Comparison of ENCODE assay signal across 22 cellular contexts in the genomic region with DNA sequence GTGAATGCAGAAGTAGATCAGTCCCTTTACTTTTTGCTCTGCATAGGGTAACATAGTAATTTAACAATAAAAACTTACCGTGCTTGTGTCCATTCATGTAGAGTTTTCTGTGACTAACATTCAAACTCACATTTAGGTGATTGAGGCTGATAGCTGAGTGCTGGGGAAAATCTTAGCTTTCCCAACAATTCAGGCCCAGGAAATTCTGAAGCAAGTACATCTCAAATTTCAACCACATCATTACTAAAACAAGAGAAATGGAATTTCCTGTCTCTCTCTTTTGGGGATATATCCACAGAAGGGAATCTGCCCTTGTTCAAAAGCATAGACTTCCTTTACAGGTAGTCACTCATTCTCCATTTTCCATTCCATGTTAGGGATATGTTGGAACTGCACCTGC. TPM values are rescaled to one million over a fixed set of nuclear protein-coding genes. Genes with fewer than 3 reads are reported as not detected.
DNase-seq lines count a peak whose midpoint lies in the region; ATAC-seq and TF ChIP-seq lines count a peak whose summit lies in the region.
"Had no signal": no experiment of that assay in that cellular context is flagged by ENCODE, and none has a peak within 500 bp of the region (broad histone marks: within the 10 kb centered on the region; RNA-seq: fewer than 3 reads in every experiment).

No MANE protein-coding gene starts in this region.

- intact Hi-C loops in IMR-90 (cut with micrococcal nuclease), result no loop called here

- H3K9me3 ChIP-seq in IMR-90 (ENCODE audit: control insufficient read depth, insufficient read depth, low read length) (no peaks in the 10 kb centered on the region), mesenchymal stem cell (ENCODE audit: control insufficient read depth, low read length) (no peaks in the 10 kb centered on the region)
- H3K9me3 ChIP-seq: BLaER1 treated with 17β-estradiol and CSF1 and Interleukin-3, amounts not matched to agents 10 nM and 100 nM; heart left ventricle; prostate gland; tibial artery had no signal

- H3K27ac ChIP-seq in IMR-90 (ENCODE audit: insufficient read depth, low read length), result no peak overlapping the region
- peak overlapping the region; percentile 54 for H3K27ac ChIP-seq in mesenchymal stem cell (ENCODE audit: low read length, poor library complexity, severe bottlenecking)
- H3K27ac ChIP-seq: BLaER1 treated with 17β-estradiol and CSF1 and Interleukin-3, amounts not matched to agents 10 nM and 100 nM; heart left ventricle; prostate gland; tibial artery had no signal

- H3K9me1 ChIP-seq in IMR-90 (ENCODE audit: insufficient read depth, low read length), result no peaks in the 10 kb centered on the region

- H3K14ac ChIP-seq in IMR-90 (replicated peaks; ENCODE audit: low read depth, low read length) (no peak overlapping the region; the same call in 1 of the 2 replicates), mesenchymal stem cell (ENCODE audit: low read length in 2 of 2) (no peak overlapping the region)

- H3K36me3 ChIP-seq in IMR-90 (ENCODE audit: control insufficient read depth, insufficient read depth, low read length), result peaks cover 4% of the 10 kb centered on the region; the same call in 1 of the 2 replicates
- peaks cover 0 to 17% of the 10 kb centered on the region in 2 experiments for H3K36me3 ChIP-seq in mesenchymal stem cell (ENCODE audit: control insufficient read depth in 1 of 2, insufficient read depth in 2 of 2, low read depth in 1 of 2, low read length in 2 of 2)
- H3K36me3 ChIP-seq: prostate gland had no signal

- dilution Hi-C loops in IMR-90 (cut with HindIII; ENCODE audit: low sequenced_read_pairs, unreplicated experiment), result no loop called here

- no CpG with 5 or more reads among the region's 1 CpG for WGBS in IMR-90 (ENCODE audit: extremely low coverage in 2 of 2, insufficient read length in 1 of 2), 2 experiments
- no CpG with 5 or more reads among the region's 1 CpG for WGBS in mesenchymal stem cell

- no peak overlapping the region; the same call in 1 of the 2 replicates for H3K56ac ChIP-seq in IMR-90 (ENCODE audit: extremely low read depth, insufficient read depth, low read length)

- H3K4ac ChIP-seq in IMR-90 (ENCODE audit: low read depth, low read length) (peak overlapping the region; percentile 69; the same call in 1 of the 2 replicates), mesenchymal stem cell (ENCODE audit: low read depth in 1 of 2, low read length in 2 of 2) (no peak overlapping the region)

- H4K5ac ChIP-seq in IMR-90 (ENCODE audit: low read depth, low read length), result peak overlapping the region; percentile 8; the same call in 1 of the 2 replicates

- no peak overlapping the region for H3K4me3 ChIP-seq in AG10803 (ENCODE audit: low read length)
- H3K4me3 ChIP-seq in IMR-90 (ENCODE audit: insufficient read depth, low read depth, low read length), result no peak overlapping the region
- no peak overlapping the region for H3K4me3 ChIP-seq in cardiac fibroblast (replicated peaks in 1 of 2; ENCODE audit: low read depth in 2 of 2, low read length in 2 of 2)
- H3K4me3 ChIP-seq in mesenchymal stem cell (ENCODE audit: insufficient read depth in 1 of 2, low read depth in 1 of 2, low read length in 2 of 2), result no peak overlapping the region
- H3K4me3 ChIP-seq: BLaER1 treated with 17β-estradiol and CSF1 and Interleukin-3, amounts not matched to agents 10 nM and 100 nM; heart left ventricle; prostate gland; tibial artery had no signal

- TF ChIP-seq RAD21 in IMR-90 (IDR thresholded peaks at IDR 0.05; ENCODE audit: low read length), result no peak

- CTCF ChIA-PET in IMR-90 (lab: Yijun Ruan, JAX), result interaction anchor here (1.0 kb wide), 1 partner anchor 56 kb away, joined by 3 read pairs; no protein-coding TSS in a partner anchor

- no peak overlapping the region for H2AK5ac ChIP-seq in IMR-90 (ENCODE audit: low read depth, low read length)
- no peak overlapping the region for H2AK5ac ChIP-seq in mesenchymal stem cell (ENCODE audit: low read length, severe bottlenecking)

- no peak overlapping the region for H2AK9ac ChIP-seq in IMR-90 (replicated peaks; ENCODE audit: low read depth, low read length, poor library complexity)

- DNase-seq in AG10803 (ENCODE audit: low read depth) (peak; percentile 69), IMR-90 (peak; percentile 89), cardiac fibroblast (ENCODE audit: low read depth in 2 of 2) (peak; percentile 61 to 91), mesenchymal stem cell (peak; percentile 68)
- no peak for DNase-seq in stimulated activated CD8-positive, alpha-beta memory T cell treated with anti-CD3 and anti-CD28 coated beads, Interleukin-4, amount 100 ng/mL, for 48 hours
- DNase-seq in activated CD8-positive, alpha-beta memory T cell treated with anti-CD3 and anti-CD28 coated beads, Interleukin-2, amount 50 U/mL, for 48 hours, result no peak
- DNase-seq: activated CD8-positive, alpha-beta T cell treated with anti-CD3 and anti-CD28 coated beads for 36 hours; activated effector memory CD4-positive, alpha-beta T cell treated with anti-CD3 and anti-CD28 coated beads, Interleukin-2, amount 50 U/mL, for 16 hours; DMS79; endodermal cell; GOT3; heart left ventricle; left cardiac atrium; NCI-H2081 treated with DMSO at 0.1 percent for 48 hours; NCI-H82; SHP77; stimulated activated CD4-positive, alpha-beta T cell treated with anti-CD3 and anti-CD28 coated beads, Interleukin-2, amount 100 ng/mL, for 24 hours; tibial artery had no signal

- H2BK15ac ChIP-seq in IMR-90 (ENCODE audit: low read depth, low read length) (peak overlapping the region; percentile 16; the same call in 1 of the 3 replicates), mesenchymal stem cell (ENCODE audit: low read depth, poor library complexity, severe bottlenecking) (no peak overlapping the region)

- TF ChIP-seq CTCF in AG10803 (conservative IDR thresholded peaks at IDR 0.05; ENCODE audit: low read length) (no peak), IMR-90 (conservative IDR thresholded peaks at IDR 0.05; ENCODE audit: low read depth, low read length) (no peak), cardiac fibroblast (IDR thresholded peaks at IDR 0.05; ENCODE audit: low read depth, low read length) (no peak)

- peak overlapping the region; percentile 28; the same call in 1 of the 2 replicates for H3K23ac ChIP-seq in IMR-90 (ENCODE audit: low read depth, low read length)
- H3K23ac ChIP-seq in mesenchymal stem cell (ENCODE audit: low read length in 2 of 2), result no peak overlapping the region

- peak overlapping the region; percentile 88 for H2BK20ac ChIP-seq in IMR-90 (ENCODE audit: low read depth, low read length)

- H3K18ac ChIP-seq in IMR-90 (ENCODE audit: low read depth, low read length) (peak overlapping the region; percentile 69; the same call in 1 of the 2 replicates), mesenchymal stem cell (ENCODE audit: low read depth in 1 of 2, low read length in 2 of 2) (no peak overlapping the region)

- no peak overlapping the region for H4K91ac ChIP-seq in IMR-90 (ENCODE audit: insufficient read depth, low read depth, low read length)
- no peak overlapping the region for H4K91ac ChIP-seq in mesenchymal stem cell (ENCODE audit: low read length)

- H4K8ac ChIP-seq in IMR-90 (ENCODE audit: low read depth in 2 of 2, low read length in 2 of 2), result peak overlapping the region in 1 of 2 experiments; percentile 19; a peak in 2 of 4 replicates
- H4K8ac ChIP-seq in mesenchymal stem cell (ENCODE audit: low read length), result no peak overlapping the region

- H2BK5ac ChIP-seq in IMR-90 (ENCODE audit: low read depth, low read length, poor library complexity, severe bottlenecking), result peak overlapping the region; percentile 92
- no peak overlapping the region for H2BK5ac ChIP-seq in mesenchymal stem cell (ENCODE audit: low read depth, low read length, poor library complexity, severe bottlenecking)

- H2BK120ac ChIP-seq in IMR-90 (ENCODE audit: low read depth, low read length) (peak overlapping the region; percentile 69; the same call in 1 of the 2 replicates), mesenchymal stem cell (ENCODE audit: low read depth, low read length) (no peak overlapping the region)

- no TSS peak for BruUV-seq in IMR-90 (replicated peaks; lab: Mats Ljungman, UMichigan)

- no peak overlapping the region for H2BK12ac ChIP-seq in mesenchymal stem cell (ENCODE audit: low read length in 2 of 2)

- H2AFZ ChIP-seq in IMR-90 (replicated peaks; ENCODE audit: low read length, poor library complexity) (no peak overlapping the region), mesenchymal stem cell (ENCODE audit: low read depth, low read length) (no peak overlapping the region)

- H3K4me1 ChIP-seq in IMR-90 (ENCODE audit: control insufficient read depth, insufficient read depth, low read length), result peaks cover 18% of the 10 kb centered on the region
- no peaks in the 10 kb centered on the region for H3K4me1 ChIP-seq in mesenchymal stem cell (ENCODE audit: control insufficient read depth, insufficient read depth, low read depth, low read length)
- H3K4me1 ChIP-seq: BLaER1 treated with 17β-estradiol and CSF1 and Interleukin-3, amounts not matched to agents 10 nM and 100 nM; heart left ventricle; prostate gland; tibial artery had no signal

- in situ Hi-C loops in IMR-90 (cut with MboI; ENCODE audit: low sequenced_read_pairs), result no loop called here

- H3K79me1 ChIP-seq in IMR-90 (ENCODE audit: low read depth in 1 of 2, low read length in 2 of 2) (no peaks in the 10 kb centered on the region; a peak in 1 of 4 replicates), mesenchymal stem cell (replicated peaks; ENCODE audit: low read length, poor library complexity, severe bottlenecking) (peaks cover 1% of the 10 kb centered on the region)

- H3K9ac ChIP-seq in IMR-90 (ENCODE audit: low read depth, low read length), result no peak overlapping the region
- H3K9ac ChIP-seq in mesenchymal stem cell (ENCODE audit: low read length), result no peak overlapping the region
- H3K9ac ChIP-seq: BLaER1 treated with 17β-estradiol and CSF1 and Interleukin-3, amounts not matched to agents 10 nM and 100 nM had no signal

- POLR2A ChIA-PET in IMR-90 (lab: Charles Lee; ENCODE audit: unreplicated experiment), result no interaction called here

- H3K4me2 ChIP-seq in IMR-90 (ENCODE audit: low read depth, low read length) (peak overlapping the region; percentile 66; the same call in 1 of the 2 replicates), mesenchymal stem cell (ENCODE audit: low read length, poor library complexity, severe bottlenecking) (no peak overlapping the region)
- H3K4me2 ChIP-seq: BLaER1 treated with 17β-estradiol and CSF1 and Interleukin-3, amounts not matched to agents 10 nM and 100 nM had no signal

- peak; percentile 66 for ATAC-seq in IMR-90 (ENCODE audit: low read depth)
- no peak for ATAC-seq in GM18502 (IDR thresholded peaks at IDR 0.05; ENCODE audit: poor library complexity, unreplicated experiment)
- ATAC-seq in GM19397 (IDR thresholded peaks at IDR 0.05; ENCODE audit: unreplicated experiment), result no peak
- ATAC-seq: activated CD8-positive, alpha-beta T cell treated with anti-CD3 and anti-CD28 coated beads for 36 hours; heart left ventricle; left cardiac atrium had no signal

- H3K27me3 ChIP-seq in IMR-90 (ENCODE audit: control insufficient read depth, insufficient read depth, low read length) (no peaks in the 10 kb centered on the region), mesenchymal stem cell (ENCODE audit: control insufficient read depth in 1 of 2, insufficient read depth in 1 of 2, low read length in 2 of 2) (no peaks in the 10 kb centered on the region)
- H3K27me3 ChIP-seq: BLaER1 treated with 17β-estradiol and CSF1 and Interleukin-3, amounts not matched to agents 10 nM and 100 nM; heart left ventricle; tibial artery had no signal

- no peak for TF ChIP-seq POLR2A in IMR-90 (IDR thresholded peaks at IDR 0.05; ENCODE audit: low read depth, low read length)

- no peaks in the 10 kb centered on the region for H4K20me1 ChIP-seq in IMR-90 (ENCODE audit: insufficient read depth, low read length)
- H4K20me1 ChIP-seq: BLaER1 treated with 17β-estradiol and CSF1 and Interleukin-3, amounts not matched to agents 10 nM and 100 nM had no signal

RNA-seq across cellular contexts. Expression of gene C1orf146, which starts 33.1 kb away (rescaled TPM):
- total RNA-seq in IMR-90 (2012; rRNA removed), result not detected in 2 replicates
- polyA plus RNA-seq in IMR-90 (2012; rRNA removed), result not detected in 2 replicates
- not detected in 2 replicates for polyA plus RNA-seq in IMR-90 (2012; cell fraction: cytosol; rRNA removed)
- polyA plus RNA-seq in IMR-90 (2012; cell fraction: nucleus; rRNA removed; ENCODE audit: low replicate concordance), result not detected in 2 replicates
- polyA plus RNA-seq in mesenchymal stem cell (2013, experiment 1 of 2), result not detected
- not detected for polyA plus RNA-seq in mesenchymal stem cell (2013, experiment 2 of 2)
- total RNA-seq: activated CD8-positive, alpha-beta T cell treated with anti-CD3 and anti-CD28 coated beads for 36 hours; endodermal cell; heart left ventricle; left cardiac atrium; prostate gland had no signal
- polyA plus RNA-seq: heart left ventricle had no signal

Comparison
In these comparisons a context has a peak if more than half of its experiments do, and no peak if none do; other contexts are left out.
1. DNase-seq: peak in AG10803 (single experiment), IMR-90 (single experiment), cardiac fibroblast (2 of 2) and mesenchymal stem cell (single experiment); none in stimulated activated CD8-positive, alpha-beta memory T cell treated with anti-CD3 and anti-CD28 coated beads, Interleukin-4, amount 100 ng/mL, for 48 hours (single experiment) and activated CD8-positive, alpha-beta memory T cell treated with anti-CD3 and anti-CD28 coated beads, Interleukin-2, amount 50 U/mL, for 48 hours (single experiment).